Comparison of ENCODE assay signal across 19 cellular contexts in genomic region chr4:147909225-147909624, GRCh38.
A peak's percentile ranks its signal among the peaks of the same experiment; 100 is the strongest.
DNase-seq lines count a peak whose midpoint lies in the region; ATAC-seq, FAIRE-seq and TF ChIP-seq lines count a peak whose summit lies in the region.
"Had no signal": no experiment of that assay in that cellular context is flagged by ENCODE, and none has a peak within 500 bp of the region (broad histone marks: within the 10 kb centered on the region; RNA-seq: fewer than 3 reads in every experiment).

No MANE protein-coding gene starts in this region.

- H4K20me1 ChIP-seq in GM12878 (ENCODE audit: control insufficient read depth, insufficient read depth): no peaks in the 10 kb centered on the region

- H3K4me1 ChIP-seq in GM12878 (ENCODE audit: control insufficient read depth, insufficient read depth, low read length): no peaks in the 10 kb centered on the region; the same call in 1 of the 2 replicates
- H3K4me1 ChIP-seq: HAP-1 had no signal

- TF ChIP-seq POLR2A in GM12878 (IDR thresholded peaks at IDR 0.05; ENCODE audit: low read depth, low read length): no peak

- 4% methylated on average over 2 of the region's 2 CpGs for WGBS in GM12878 (ENCODE audit: insufficient coverage, insufficient replicate concordance, low lambda C conversion rate, missing lambda C conversion rate)

- H2AFZ ChIP-seq in GM12878 (ENCODE audit: control insufficient read depth, low read depth, low read length): no peak overlapping the region

- no TSS peak for BruUV-seq in GM12878 (replicated peaks; lab: Mats Ljungman, UMichigan)

- no peak overlapping the region for H3K4me3 ChIP-seq in GM12878
- H3K4me3 ChIP-seq: HAP-1 had no signal

- peak; percentile 15 for FAIRE-seq in GM18507 (lab: Jason Lieb, UNC)
- peak; percentile 65 for FAIRE-seq in GM19239 (lab: Jason Lieb, UNC)
- no peak for FAIRE-seq in GM12878 (lab: Jason Lieb, UNC)
- FAIRE-seq: HepG2 had no signal

- intact Hi-C loops in GM12878 (cut with micrococcal nuclease; ENCODE audit: unreplicated experiment): no loop called here

- in situ Hi-C loops in GM12878 (cut with MboI): no loop called here

- no peak for TF ChIP-seq CTCF in GM12878 (IDR thresholded peaks at IDR 0.05 in 2 of 3, conservative IDR thresholded peaks at IDR 0.05 in 1 of 3; ENCODE audit: control insufficient read depth in 2 of 3, extremely low read depth in 1 of 3, insufficient read depth in 1 of 3, low read depth in 3 of 3, low read length in 3 of 3)

- H3K9ac ChIP-seq in GM12878 (ENCODE audit: control insufficient read depth, insufficient read depth, low read length): no peak overlapping the region

- no peaks in the 10 kb centered on the region for H3K79me2 ChIP-seq in GM12878 (ENCODE audit: control insufficient read depth, insufficient read depth, low read length)

- CTCF ChIA-PET in GM12878 (lab: Yijun Ruan, JAX): interaction anchor here (1.0 to 1.9 kb wide), 4 partner anchors 22 to 42 kb away, joined by 3 to 5 read pairs (median 4); no protein-coding TSS in a partner anchor

- H3K36me3 ChIP-seq in GM12878 (ENCODE audit: control insufficient read depth in 2 of 2, insufficient read depth in 2 of 2, low read length in 1 of 2): peaks cover 0 to 4% of the 10 kb centered on the region in 2 experiments; a peak in 2 of 4 replicates
- H3K36me3 ChIP-seq: HAP-1 had no signal

- no peaks in the 10 kb centered on the region for H3K9me3 ChIP-seq in GM12878 (replicated peaks; ENCODE audit: control insufficient read depth, insufficient read depth, low read length)
- H3K9me3 ChIP-seq: HAP-1 had no signal

- no peak overlapping the region for H3K27ac ChIP-seq in GM12878 (ENCODE audit: control insufficient read depth, insufficient read depth)
- H3K27ac ChIP-seq: C4-2B had no signal

- TF ChIP-seq EP300 in GM12878 (IDR thresholded peaks at IDR 0.05; ENCODE audit: borderline replicate concordance in 1 of 2, control insufficient read depth in 1 of 2, low read depth in 2 of 2, low read length in 2 of 2): no peak

- TF ChIP-seq RAD21 in GM12878 (IDR thresholded peaks at IDR 0.05; ENCODE audit: insufficient read depth, low read depth, low read length): no peak

- SMC1A ChIA-PET in GM12878 (lab: Charles Lee; ENCODE audit: uncharacterized antibody, unreplicated experiment): interaction anchor here (0.6 to 1.5 kb wide), 5 partner anchors 10 to 345 kb away, joined by 3 read pairs; no protein-coding TSS in a partner anchor

- DNase-seq in GM18507 (ENCODE audit: extremely low spot score, insufficient read length, low read depth) (no peak), GM19239 (ENCODE audit: insufficient read length, low spot score) (no peak), GM12878 (ENCODE audit: low read depth, low spot score) (no peak), GM19238 (ENCODE audit: insufficient read length, low spot score) (no peak), HK-2 (ENCODE audit: unreplicated experiment) (no peak)
- DNase-seq in stimulated activated CD4-positive, alpha-beta T cell treated with anti-CD3 and anti-CD28 coated beads, Interleukin-1b, Interleukin-23, amount 100 ng/mL, for 48 hours: no peak
- DNase-seq: DMS79, KBM-7, NCI-H1417, NCI-H187, NCI-H2227 treated with DMSO at 0.1 percent for 48 hours, OCI-M1, Right ventricle myocardium superior, SW 1271 had no signal

- RAD21 ChIA-PET in GM12878 (lab: Charles Lee; ENCODE audit: unreplicated experiment): interaction anchor here (1.4 kb wide), 1 partner anchor 42 kb away, joined by 4 read pairs; no protein-coding TSS in a partner anchor

- ATAC-seq in HG02759 (IDR thresholded peaks at IDR 0.05; ENCODE audit: unreplicated experiment): peak; percentile 63
- ATAC-seq in GM12878: peak; percentile 55
- ATAC-seq in HG03175 (IDR thresholded peaks at IDR 0.05; ENCODE audit: unreplicated experiment): no peak
- ATAC-seq: HepG2 had no signal

- no peaks in the 10 kb centered on the region for H3K27me3 ChIP-seq in GM12878 (replicated peaks in 1 of 2; ENCODE audit: control insufficient read depth in 2 of 2, insufficient read depth in 2 of 2, low read length in 1 of 2)

- POLR2A ChIA-PET in GM12878 (lab: Charles Lee): no interaction called here

- H3K4me2 ChIP-seq in GM12878 (ENCODE audit: control insufficient read depth, insufficient read depth): no peak overlapping the region

TF ChIP-seq in GM12878, 131 proteins besides CTCF, POLR2A, EP300 and RAD21:
- no peak for TF ChIP-seq CREB1 (IDR thresholded peaks at IDR 0.05; ENCODE audit: low read depth)
- peak; percentile 18; the same call in 1 of the 2 replicates for TF ChIP-seq SPI1 (IDR thresholded peaks at IDR 0.05; ENCODE audit: borderline replicate concordance, insufficient read depth, low read depth, low read length)
- no peak for TF ChIP-seq YY1 (IDR thresholded peaks at IDR 0.05; ENCODE audit: low read depth, low read length)
- no peak for TF ChIP-seq IKZF1 (conservative IDR thresholded peaks at IDR 0.05)
- no peak for TF ChIP-seq TBL1XR1 (IDR thresholded peaks at IDR 0.05; ENCODE audit: low read depth, low read length)
